In genomic region chr6:29737707-29738630, GRCh38 we compare ENCODE assay signal across 9 cellular contexts. TPM values are rescaled to one million over a fixed set of nuclear protein-coding genes. Genes with fewer than 3 reads are reported as not detected.
DNase-seq lines count a peak whose midpoint lies in the region; ATAC-seq, FAIRE-seq and TF ChIP-seq lines count a peak whose summit lies in the region.
"Had no signal": no experiment of that assay in that cellular context is flagged by ENCODE, and none has a peak within 500 bp of the region (broad histone marks: within the 10 kb centered on the region; RNA-seq: fewer than 3 reads in every experiment).

No MANE protein-coding gene starts in this region.

- no peaks in the 10 kb centered on the region for H3K36me3 ChIP-seq in astrocyte (ENCODE audit: insufficient read depth, low read length)
- peaks cover 0 to 4% (median 0%) of the 10 kb centered on the region in 6 donors for H3K36me3 ChIP-seq in spleen

- H3K4me1 ChIP-seq in astrocyte (ENCODE audit: insufficient read depth, low read length) (no peaks in the 10 kb centered on the region), spleen (peaks cover 0 to 16% (median 0%) of the 10 kb centered on the region in 6 donors)

- WGBS in spleen, 5 donors, result 42 to 55% (median 50%) methylated on average over 8 to 9 of the region's 9 CpGs

- H3K9me3 ChIP-seq in astrocyte (ENCODE audit: insufficient read depth, low read depth, low read length), result no peaks in the 10 kb centered on the region
- peaks cover 0 to 7% (median 0%) of the 10 kb centered on the region in 8 donors for H3K9me3 ChIP-seq in spleen

- H4K20me1 ChIP-seq in astrocyte (ENCODE audit: insufficient read depth, low read length), result no peaks in the 10 kb centered on the region

- TF ChIP-seq POLR2A in spleen (IDR thresholded peaks at IDR 0.05), result no peak

- H3K27me3 Mint-ChIP-seq in astrocyte (ENCODE audit: low read depth, unreplicated experiment), result peaks cover 23% of the 10 kb centered on the region

- ATAC-seq in GM21447 (IDR thresholded peaks at IDR 0.05; ENCODE audit: unreplicated experiment), result no peak
- no peak for ATAC-seq in HG03097 (IDR thresholded peaks at IDR 0.05; ENCODE audit: low FRiP score, unreplicated experiment)

- H3K27ac ChIP-seq in astrocyte (ENCODE audit: low read depth, low read length), result no peak overlapping the region
- no peak overlapping the region for H3K27ac ChIP-seq in spleen

- no peak overlapping the region for H2AFZ ChIP-seq in astrocyte (ENCODE audit: low read depth, low read length)

- H3K9me3 Mint-ChIP-seq in astrocyte (ENCODE audit: unreplicated experiment), result no peaks in the 10 kb centered on the region

- FAIRE-seq in astrocyte (lab: Jason Lieb, UNC), result no peak
- FAIRE-seq: frontal cortex had no signal

- H3K27me3 ChIP-seq in astrocyte (ENCODE audit: insufficient read depth, low read length) (peaks cover 2% of the 10 kb centered on the region), spleen (replicated peaks in 1 of 7) (no peaks in the 10 kb centered on the region)

- H3K4me3 Mint-ChIP-seq in astrocyte (ENCODE audit: unreplicated experiment), result no peak overlapping the region

- H3K9ac ChIP-seq in astrocyte (ENCODE audit: low read length), result no peak overlapping the region

- H3K36me3 Mint-ChIP-seq in astrocyte (ENCODE audit: low read depth, unreplicated experiment), result no peaks in the 10 kb centered on the region

- H3K4me3 ChIP-seq in GM12865 (ENCODE audit: low read depth, low read length), result no peak overlapping the region
- H3K4me3 ChIP-seq in astrocyte (ENCODE audit: insufficient read depth, low read depth, low read length), result no peak overlapping the region
- no peak overlapping the region for H3K4me3 ChIP-seq in spleen

- peak; percentile 92 for TF ChIP-seq CTCF in GM12865 (IDR thresholded peaks at IDR 0.05; ENCODE audit: insufficient read depth, low read depth, low read length, missing control alignments)
- TF ChIP-seq CTCF in LNCAP (IDR thresholded peaks at IDR 0.05), result peak; percentile 76
- TF ChIP-seq CTCF in astrocyte (IDR thresholded peaks at IDR 0.05; ENCODE audit: insufficient read depth, low read depth, low read length), result peak; percentile 68
- TF ChIP-seq CTCF in spleen (IDR thresholded peaks at IDR 0.05 in 8 of 11, conservative IDR thresholded peaks at IDR 0.05 in 3 of 11), result peak; percentile 51 to 88 (median 72)

- no peaks in the 10 kb centered on the region for H3K4me1 Mint-ChIP-seq in astrocyte (ENCODE audit: low read depth, unreplicated experiment)

- no peak overlapping the region for H3K27ac Mint-ChIP-seq in astrocyte (ENCODE audit: unreplicated experiment)

- DNase-seq in GM12865 (ENCODE audit: low read depth) (peak; percentile 82), T-helper 22 cell (ENCODE audit: low read depth) (peak; percentile 34), astrocyte (ENCODE audit: low read depth) (peak; percentile 15), hypothalamus (lab: John Stamatoyannopoulos, UW) (peak in 32 of 51 donors; percentile 3 to 57 (median 19)), spleen (peak; percentile 88)

- no peaks in the 10 kb centered on the region for H3K79me2 ChIP-seq in astrocyte (ENCODE audit: insufficient read depth, low read length)

- intact Hi-C loops in spleen (cut with DNase I; ENCODE audit: low total_unique reads), result loop anchor here (2.0 kb wide), 1 partner anchor 97 kb away; no protein-coding TSS in a partner anchor

- H3K4me2 ChIP-seq in astrocyte (ENCODE audit: low read length), result no peak overlapping the region

RNA-seq across cellular contexts. Expression of gene HLA-F, which starts 14.7 kb away (rescaled TPM):
- total RNA-seq in astrocyte, result 6.0 and 7.4 TPM in 2 replicates
- total RNA-seq in spleen, result 100 to 1,000 TPM; 402 to 532 (median 496) TPM
- 100 to 1,000 TPM; 501 to 663 (median 577) TPM for polyA plus RNA-seq in spleen

RNA-seq across cellular contexts. Expression of gene ZFP57, which starts 57.0 kb away (rescaled TPM):
- total RNA-seq in astrocyte, result 0.36 and 0.50 TPM in 2 replicates
- total RNA-seq in spleen, result 1 to 10 TPM in 1 of 7 donors, under 1 TPM in 2, not detected in 4; 0.37 to 2.8 (median 0.55) TPM
- 1 to 10 TPM in 1 of 3 donors, not detected in 2; 6.8 TPM for polyA plus RNA-seq in spleen
- total RNA-seq: frontal cortex had no signal

Comparison
In these comparisons a context has a peak if more than half of its experiments do, and no peak if none do; other contexts are left out.
1. DNase-seq: peak in every context shown above with its lines; median percentile 88 in spleen; 82 in GM12865; 34 in T-helper 22 cell; 19 in hypothalamus; 15 in astrocyte.
2. RNA of gene HLA-F, which starts 14.7 kb away (total RNA-seq): 402 to 532 TPM in spleen; 6.0 to 7.4 TPM in astrocyte; every median in the first group is over 10 times any median in the second.
3. Peak in every context shown above with its lines, with median percentiles within 50 percentile points of each other: CTCF ChIP-seq.